Comparison of ENCODE assay signal across 8 cellular contexts in the genomic region with DNA sequence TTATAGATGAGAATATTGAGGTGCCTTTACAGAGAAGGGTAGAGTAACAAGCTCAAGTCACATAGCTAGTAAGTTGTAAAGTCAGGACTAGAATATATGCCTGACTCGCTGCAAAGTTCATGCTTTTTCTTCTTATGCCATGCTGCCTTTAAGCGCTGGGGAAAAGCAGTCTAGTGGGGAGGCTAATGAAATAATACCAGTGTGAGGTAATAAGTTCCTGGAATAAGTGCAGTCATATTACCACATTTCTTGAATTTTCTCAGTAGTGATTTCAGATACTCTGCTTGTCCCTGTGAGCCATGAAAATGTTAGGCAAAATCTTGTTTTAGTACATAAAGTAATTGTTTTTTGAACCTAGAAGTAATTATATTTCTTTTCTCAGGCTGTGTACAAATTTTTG.
"Had no signal": no experiment of that assay in that cellular context is flagged by ENCODE, and none has a peak within 500 bp of the region (broad histone marks: within the 10 kb centered on the region; RNA-seq: fewer than 3 reads in every experiment).

No MANE protein-coding gene starts in this region.

- FAIRE-seq: G401.6, GM12878, GM12891, GM12892, GM18507, GM19239 had no signal

- ATAC-seq: GM12878 had no signal

- DNase-seq: GDM1, GF-D8 had no signal

- H3K4me3 ChIP-seq: GM12878 had no signal
